ENCODE assay signal across 2 cellular contexts in genomic region chr11:129696309-129696989, GRCh38.
TF ChIP-seq lines count a peak whose summit lies in the region.

No MANE protein-coding gene starts in this region.

TF ChIP-seq in SK-N-SH treated with all-trans-retinoic acid at 6 μM for 48 hours, 23 proteins besides CTCF, POLR2A, EP300 and RAD21 (continued from another document):
- TF ChIP-seq, protein P1, sequence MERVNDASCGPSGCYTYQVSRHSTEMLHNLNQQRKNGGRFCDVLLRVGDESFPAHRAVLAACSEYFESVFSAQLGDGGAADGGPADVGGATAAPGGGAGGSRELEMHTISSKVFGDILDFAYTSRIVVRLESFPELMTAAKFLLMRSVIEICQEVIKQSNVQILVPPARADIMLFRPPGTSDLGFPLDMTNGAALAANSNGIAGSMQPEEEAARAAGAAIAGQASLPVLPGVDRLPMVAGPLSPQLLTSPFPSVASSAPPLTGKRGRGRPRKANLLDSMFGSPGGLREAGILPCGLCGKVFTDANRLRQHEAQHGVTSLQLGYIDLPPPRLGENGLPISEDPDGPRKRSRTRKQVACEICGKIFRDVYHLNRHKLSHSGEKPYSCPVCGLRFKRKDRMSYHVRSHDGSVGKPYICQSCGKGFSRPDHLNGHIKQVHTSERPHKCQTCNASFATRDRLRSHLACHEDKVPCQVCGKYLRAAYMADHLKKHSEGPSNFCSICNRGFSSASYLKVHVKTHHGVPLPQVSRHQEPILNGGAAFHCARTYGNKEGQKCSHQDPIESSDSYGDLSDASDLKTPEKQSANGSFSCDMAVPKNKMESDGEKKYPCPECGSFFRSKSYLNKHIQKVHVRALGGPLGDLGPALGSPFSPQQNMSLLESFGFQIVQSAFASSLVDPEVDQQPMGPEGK (CRISPR knock-in tag; IDR thresholded peaks at IDR 0.05; ENCODE audit: borderline replicate concordance), result no peak
- no peak for TF ChIP-seq SNAI2 (CRISPR knock-in tag; IDR thresholded peaks at IDR 0.05)
- TF ChIP-seq CSDC2 (CRISPR knock-in tag; IDR thresholded peaks at IDR 0.05), result no peak
- no peak for TF ChIP-seq ZFP30 (CRISPR knock-in tag; IDR thresholded peaks at IDR 0.05)
- no peak for TF ChIP-seq ARNTL (CRISPR knock-in tag; IDR thresholded peaks at IDR 0.05; ENCODE audit: borderline replicate concordance, low read depth)
- TF ChIP-seq PPARA (CRISPR knock-in tag; IDR thresholded peaks at IDR 0.05; ENCODE audit: borderline replicate concordance), result no peak
- TF ChIP-seq, protein P2, sequence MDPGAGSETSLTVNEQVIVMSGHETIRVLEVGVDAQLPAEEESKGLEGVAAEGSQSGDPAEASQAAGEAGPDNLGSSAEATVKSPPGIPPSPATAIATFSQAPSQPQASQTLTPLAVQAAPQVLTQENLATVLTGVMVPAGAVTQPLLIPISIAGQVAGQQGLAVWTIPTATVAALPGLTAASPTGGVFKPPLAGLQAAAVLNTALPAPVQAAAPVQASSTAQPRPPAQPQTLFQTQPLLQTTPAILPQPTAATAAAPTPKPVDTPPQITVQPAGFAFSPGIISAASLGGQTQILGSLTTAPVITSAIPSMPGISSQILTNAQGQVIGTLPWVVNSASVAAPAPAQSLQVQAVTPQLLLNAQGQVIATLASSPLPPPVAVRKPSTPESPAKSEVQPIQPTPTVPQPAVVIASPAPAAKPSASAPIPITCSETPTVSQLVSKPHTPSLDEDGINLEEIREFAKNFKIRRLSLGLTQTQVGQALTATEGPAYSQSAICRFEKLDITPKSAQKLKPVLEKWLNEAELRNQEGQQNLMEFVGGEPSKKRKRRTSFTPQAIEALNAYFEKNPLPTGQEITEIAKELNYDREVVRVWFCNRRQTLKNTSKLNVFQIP (CRISPR knock-in tag; IDR thresholded peaks at IDR 0.05; ENCODE audit: borderline replicate concordance, low read depth), result no peak
- TF ChIP-seq, protein P3, sequence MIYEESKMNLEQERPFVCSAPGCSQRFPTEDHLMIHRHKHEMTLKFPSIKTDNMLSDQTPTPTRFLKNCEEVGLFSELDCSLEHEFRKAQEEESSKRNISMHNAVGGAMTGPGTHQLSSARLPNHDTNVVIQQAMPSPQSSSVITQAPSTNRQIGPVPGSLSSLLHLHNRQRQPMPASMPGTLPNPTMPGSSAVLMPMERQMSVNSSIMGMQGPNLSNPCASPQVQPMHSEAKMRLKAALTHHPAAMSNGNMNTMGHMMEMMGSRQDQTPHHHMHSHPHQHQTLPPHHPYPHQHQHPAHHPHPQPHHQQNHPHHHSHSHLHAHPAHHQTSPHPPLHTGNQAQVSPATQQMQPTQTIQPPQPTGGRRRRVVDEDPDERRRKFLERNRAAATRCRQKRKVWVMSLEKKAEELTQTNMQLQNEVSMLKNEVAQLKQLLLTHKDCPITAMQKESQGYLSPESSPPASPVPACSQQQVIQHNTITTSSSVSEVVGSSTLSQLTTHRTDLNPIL (CRISPR knock-in tag; IDR thresholded peaks at IDR 0.05; ENCODE audit: low read depth), result no peak
- no peak for TF ChIP-seq ZFP3 (CRISPR knock-in tag; IDR thresholded peaks at IDR 0.05)
- TF ChIP-seq OSR1 (CRISPR knock-in tag; IDR thresholded peaks at IDR 0.05), result no peak
- no peak for TF ChIP-seq TSHZ2 (CRISPR knock-in tag; IDR thresholded peaks at IDR 0.05)
- no peak for TF ChIP-seq ZNF8 (CRISPR knock-in tag; IDR thresholded peaks at IDR 0.05)
- no peak for TF ChIP-seq ISL1 (CRISPR knock-in tag; IDR thresholded peaks at IDR 0.05)
- TF ChIP-seq TCF4 (CRISPR knock-in tag; IDR thresholded peaks at IDR 0.05; ENCODE audit: borderline replicate concordance), result no peak

TF ChIP-seq in WTC11, 78 proteins besides CTCF, POLR2A, EP300 and RAD21 (continued from another document):
- no peak for TF ChIP-seq AR (CRISPR knock-in tag; IDR thresholded peaks at IDR 0.05)
- TF ChIP-seq ETV6 (CRISPR knock-in tag; IDR thresholded peaks at IDR 0.05), result no peak
- no peak for TF ChIP-seq AFF4 (CRISPR knock-in tag; IDR thresholded peaks at IDR 0.05; ENCODE audit: borderline replicate concordance)
- TF ChIP-seq, protein P4, sequence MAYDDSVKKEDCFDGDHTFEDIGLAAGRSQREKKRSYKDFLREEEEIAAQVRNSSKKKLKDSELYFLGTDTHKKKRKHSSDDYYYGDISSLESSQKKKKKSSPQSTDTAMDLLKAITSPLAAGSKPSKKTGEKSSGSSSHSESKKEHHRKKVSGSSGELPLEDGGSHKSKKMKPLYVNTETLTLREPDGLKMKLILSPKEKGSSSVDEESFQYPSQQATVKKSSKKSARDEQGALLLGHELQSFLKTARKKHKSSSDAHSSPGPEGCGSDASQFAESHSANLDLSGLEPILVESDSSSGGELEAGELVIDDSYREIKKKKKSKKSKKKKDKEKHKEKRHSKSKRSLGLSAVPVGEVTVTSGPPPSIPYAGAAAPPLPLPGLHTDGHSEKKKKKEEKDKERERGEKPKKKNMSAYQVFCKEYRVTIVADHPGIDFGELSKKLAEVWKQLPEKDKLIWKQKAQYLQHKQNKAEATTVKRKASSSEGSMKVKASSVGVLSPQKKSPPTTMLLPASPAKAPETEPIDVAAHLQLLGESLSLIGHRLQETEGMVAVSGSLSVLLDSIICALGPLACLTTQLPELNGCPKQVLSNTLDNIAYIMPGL (CRISPR knock-in tag; IDR thresholded peaks at IDR 0.05), result no peak
